ENCODE assay signal across 10 cellular contexts in genomic region chr22:30044369-30044768, GRCh38. TPM values are rescaled to one million over a fixed set of nuclear protein-coding genes. Genes with fewer than 3 reads are reported as not detected.
DNase-seq lines count a peak whose midpoint lies in the region; ATAC-seq, FAIRE-seq and TF ChIP-seq lines count a peak whose summit lies in the region.
"Had no signal": no experiment of that assay in that cellular context is flagged by ENCODE, and none has a peak within 500 bp of the region (broad histone marks: within the 10 kb centered on the region; RNA-seq: fewer than 3 reads in every experiment).

No MANE protein-coding gene starts in this region.

- H3K27ac ChIP-seq in subcutaneous abdominal adipose tissue (ENCODE audit: low read depth, low read length) = peak overlapping the region; percentile 26

- H3K9me3 Mint-ChIP-seq in activated CD4-positive, alpha-beta T cell treated with anti-CD3 and anti-CD28 coated beads for 36 hours (ENCODE audit: low read depth) = no peaks in the 10 kb centered on the region

- H3K4me1 ChIP-seq in subcutaneous abdominal adipose tissue (ENCODE audit: control insufficient read depth in 5 of 5, insufficient read depth in 5 of 5, low read length in 5 of 5) = peaks cover 0 to 20% (median 15%) of the 10 kb centered on the region in 5 donors

- no peak overlapping the region for H3K4me3 ChIP-seq in subcutaneous abdominal adipose tissue (ENCODE audit: low read depth in 1 of 5, low read length in 5 of 5)
- H3K4me3 ChIP-seq: K562 had no signal

- POLR2A ChIA-PET in activated CD4-positive, alpha-beta T cell treated with anti-CD3 and anti-CD28 coated beads for 36 hours (lab: Charles Lee) = no interaction called here

- ATAC-seq in activated CD4-positive, alpha-beta T cell treated with anti-CD3 and anti-CD28 coated beads for 36 hours = peak; percentile 69
- ATAC-seq: K562 had no signal

- intact Hi-C loops in activated CD4-positive, alpha-beta T cell treated with anti-CD3 and anti-CD28 coated beads for 36 hours (cut with DNase I, micrococcal nuclease) = no loop called here
- intact Hi-C loops in posterior cingulate gyrus (cut with DNase I) = no loop called here

- H3K4me3 Mint-ChIP-seq in activated CD4-positive, alpha-beta T cell treated with anti-CD3 and anti-CD28 coated beads for 36 hours = no peak overlapping the region

- DNase-seq in activated CD4-positive, alpha-beta T cell treated with anti-CD3 and anti-CD28 coated beads for 36 hours = peak; percentile 13
- DNase-seq in activated CD4-positive, alpha-beta T cell treated with anti-CD3 and anti-CD28 coated beads, Interleukin-2, amount 50 U/mL, for 4 hours = no peak
- DNase-seq in SW480 (ENCODE audit: low spot score) (peak; percentile 30), glomerular visceral epithelial cell (ENCODE audit: extremely low spot score) (peak; percentile 86), D721Med (ENCODE audit: insufficient read length, low spot score) (no peak), posterior cingulate gyrus (no peak), medulla oblongata (ENCODE audit: extremely low spot score) (no peak)
- DNase-seq: effector CD8-positive, alpha-beta T cell had no signal

- CTCF ChIA-PET in activated CD4-positive, alpha-beta T cell treated with anti-CD3 and anti-CD28 coated beads for 36 hours (lab: Charles Lee) = interaction anchor here (0.6 kb wide), 1 partner anchor 61 kb away, joined by 3 read pairs; no protein-coding TSS in a partner anchor

- H3K36me3 Mint-ChIP-seq in activated CD4-positive, alpha-beta T cell treated with anti-CD3 and anti-CD28 coated beads for 36 hours (ENCODE audit: low read depth) = no peaks in the 10 kb centered on the region

- no peak for TF ChIP-seq CTCF in D721Med (IDR thresholded peaks at IDR 0.05; ENCODE audit: insufficient read depth, missing control alignments)

- H3K27me3 ChIP-seq in subcutaneous abdominal adipose tissue (ENCODE audit: control insufficient read depth in 5 of 5, insufficient read depth in 4 of 5, low read length in 5 of 5) = no peaks in the 10 kb centered on the region

- H3K4me1 Mint-ChIP-seq in activated CD4-positive, alpha-beta T cell treated with anti-CD3 and anti-CD28 coated beads for 36 hours = peaks cover 11% of the 10 kb centered on the region

- H3K9me3 ChIP-seq in subcutaneous abdominal adipose tissue (ENCODE audit: control insufficient read depth in 5 of 5, low read length in 5 of 5) = no peaks in the 10 kb centered on the region

- H3K9ac ChIP-seq in subcutaneous abdominal adipose tissue (ENCODE audit: low read length in 5 of 5) = no peak overlapping the region

- H3K27me3 Mint-ChIP-seq in activated CD4-positive, alpha-beta T cell treated with anti-CD3 and anti-CD28 coated beads for 36 hours = no peaks in the 10 kb centered on the region

- no peaks in the 10 kb centered on the region for H3K36me3 ChIP-seq in subcutaneous abdominal adipose tissue (ENCODE audit: control insufficient read depth in 5 of 5, insufficient read depth in 5 of 5, low read length in 5 of 5)

- H3K27ac Mint-ChIP-seq in activated CD4-positive, alpha-beta T cell treated with anti-CD3 and anti-CD28 coated beads for 36 hours = no peak overlapping the region

- FAIRE-seq in D721Med (lab: Jason Lieb, UNC) = no peak
- FAIRE-seq: K562 had no signal

RNA-seq across cellular contexts. Expression of gene HORMAD2, which starts 35.9 kb away (rescaled TPM):
- not detected for total RNA-seq in activated CD4-positive, alpha-beta T cell treated with anti-CD3 and anti-CD28 coated beads for 36 hours
- total RNA-seq: K562 had no signal

Comparison
In these comparisons a context has a peak if more than half of its experiments do, and no peak if none do; other contexts are left out.
1. DNase-seq: peak in activated CD4-positive, alpha-beta T cell treated with anti-CD3 and anti-CD28 coated beads for 36 hours (single experiment), SW480 (single experiment) and glomerular visceral epithelial cell (single experiment); none in activated CD4-positive, alpha-beta T cell treated with anti-CD3 and anti-CD28 coated beads, Interleukin-2, amount 50 U/mL, for 4 hours (0 of 2), D721Med (single experiment), posterior cingulate gyrus (0 of 10) and medulla oblongata (single experiment).